ENCODE assay signal across 9 cellular contexts in the genomic region with DNA sequence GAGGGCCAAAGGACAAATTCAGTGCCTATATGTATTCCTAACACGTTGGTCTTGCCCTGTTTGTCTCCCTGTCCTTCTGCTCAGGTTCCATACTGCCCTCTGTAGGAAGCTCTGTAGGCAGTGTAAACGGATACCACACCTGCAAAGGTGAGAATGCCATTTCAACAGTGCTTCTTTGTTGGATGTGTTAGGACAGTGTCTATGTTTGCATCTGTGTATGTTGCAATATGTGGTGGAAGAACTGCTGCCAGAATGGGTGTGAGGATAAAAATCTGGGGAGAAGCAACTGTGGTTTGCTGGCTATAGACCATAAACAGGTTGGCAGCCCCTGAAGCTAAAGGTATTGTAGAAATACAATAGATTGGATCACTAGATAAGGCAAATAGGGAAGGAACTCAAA.
DNase-seq lines count a peak whose midpoint lies in the region; ATAC-seq and TF ChIP-seq lines count a peak whose summit lies in the region.
"Had no signal": no experiment of that assay in that cellular context is flagged by ENCODE, and none has a peak within 500 bp of the region (broad histone marks: within the 10 kb centered on the region; RNA-seq: fewer than 3 reads in every experiment).

No MANE protein-coding gene starts in this region.

- no peaks in the 10 kb centered on the region for H3K9me3 Mint-ChIP-seq in T-helper 2 cell treated with Interferon-gamma antibody and Interleukin-4, amounts not matched to agents 5 μg/mL and 100 μg/mL, for 36 hours

- no peak overlapping the region for H3K4me2 ChIP-seq in PC-9

- no peaks in the 10 kb centered on the region for H3K27me3 ChIP-seq in PC-9 (ENCODE audit: insufficient read depth, low read depth)

- peaks cover 43% of the 10 kb centered on the region for H3K36me3 Mint-ChIP-seq in T-helper 2 cell treated with Interferon-gamma antibody and Interleukin-4, amounts not matched to agents 5 μg/mL and 100 μg/mL, for 36 hours (ENCODE audit: low read depth)
- H3K36me3 Mint-ChIP-seq: activated naive CD8-positive, alpha-beta T cell had no signal

- no peak overlapping the region for H2AFZ ChIP-seq in PC-9

- H3K27ac ChIP-seq in C4-2B, result no peak overlapping the region
- no peak overlapping the region for H3K27ac ChIP-seq in PC-9

- intact Hi-C loops in PC-9 (cut with micrococcal nuclease; ENCODE audit: unreplicated experiment), result loop anchor here (2.0 kb wide), 1 partner anchor 32 kb away; no protein-coding TSS in a partner anchor

- H3K27ac Mint-ChIP-seq in T-helper 2 cell treated with Interferon-gamma antibody and Interleukin-4, amounts not matched to agents 5 μg/mL and 100 μg/mL, for 36 hours, result no peak overlapping the region
- H3K27ac Mint-ChIP-seq: activated naive CD8-positive, alpha-beta T cell had no signal

- no peaks in the 10 kb centered on the region for H4K20me1 ChIP-seq in PC-9 (ENCODE audit: insufficient read depth)

- no peaks in the 10 kb centered on the region for H3K9me2 ChIP-seq in PC-9 (ENCODE audit: insufficient read depth)

- H3K4me1 Mint-ChIP-seq in T-helper 2 cell treated with Interferon-gamma antibody and Interleukin-4, amounts not matched to agents 5 μg/mL and 100 μg/mL, for 36 hours (ENCODE audit: low read depth), result no peaks in the 10 kb centered on the region

- H3K36me3 ChIP-seq in PC-9 (ENCODE audit: low read depth), result no peaks in the 10 kb centered on the region

- no peaks in the 10 kb centered on the region for H3K79me2 ChIP-seq in PC-9 (ENCODE audit: low read depth)

- BruUV-seq in PC-9 (replicated peaks; lab: Mats Ljungman, UMichigan), result no TSS peak

- H3K4me3 ChIP-seq in PC-9, result no peak overlapping the region

- H3K9me3 ChIP-seq in PC-9 (ENCODE audit: insufficient read depth, low read depth), result no peaks in the 10 kb centered on the region

- CTCF ChIA-PET in PC-9 (lab: Charles Lee), result interaction anchor here (0.6 to 1.7 kb wide), 8 partner anchors 9 to 206 kb away, joined by 3 to 14 read pairs (median 6); no protein-coding TSS in a partner anchor

- H3F3A ChIP-seq in PC-9 (ENCODE audit: insufficient read depth, low read depth), result peaks cover 13% of the 10 kb centered on the region; the same call in 1 of the 2 replicates

- no peak for DNase-seq in GM20000 (ENCODE audit: low spot score)
- peak; percentile 34 to 84 for DNase-seq in PC-9
- peak; percentile 38 for DNase-seq in iPS DF 19.7 (ENCODE audit: low read depth, low spot score)
- no peak for DNase-seq in T-helper 2 cell treated with Interferon-gamma antibody and Interleukin-4, amounts not matched to agents 5 μg/mL and 100 μg/mL, for 36 hours (ENCODE audit: low spot score)
- DNase-seq in T1000 (lab: John Stamatoyannopoulos, UW), result no peak

- H3K4me1 ChIP-seq in PC-9 (replicated peaks; ENCODE audit: insufficient read depth), result peaks cover 10% of the 10 kb centered on the region; the same call in 1 of the 2 replicates

- ATAC-seq in GM21381 (IDR thresholded peaks at IDR 0.05; ENCODE audit: unreplicated experiment), result no peak
- no peak for ATAC-seq in HG03442 (IDR thresholded peaks at IDR 0.05; ENCODE audit: unreplicated experiment)

- POLR2A ChIA-PET in PC-9 (lab: Charles Lee; ENCODE audit: unreplicated experiment), result interaction anchor here (0.9 kb wide), 1 partner anchor 9 kb away, joined by 9 read pairs; no protein-coding TSS in a partner anchor

- TF ChIP-seq CTCF in C4-2B (conservative IDR thresholded peaks at IDR 0.05) (peak; percentile 89), GM20000 (IDR thresholded peaks at IDR 0.05; ENCODE audit: extremely low read depth, missing control alignments) (peak; percentile 2), PC-9 (conservative IDR thresholded peaks at IDR 0.05) (peak; percentile 68)

- no peak overlapping the region for H3K4me3 Mint-ChIP-seq in T-helper 2 cell treated with Interferon-gamma antibody and Interleukin-4, amounts not matched to agents 5 μg/mL and 100 μg/mL, for 36 hours
- H3K4me3 Mint-ChIP-seq: activated naive CD8-positive, alpha-beta T cell had no signal

- H3K27me3 Mint-ChIP-seq in T-helper 2 cell treated with Interferon-gamma antibody and Interleukin-4, amounts not matched to agents 5 μg/mL and 100 μg/mL, for 36 hours (ENCODE audit: low read depth), result no peaks in the 10 kb centered on the region
- H3K27me3 Mint-ChIP-seq: activated naive CD8-positive, alpha-beta T cell had no signal

Comparison
In these comparisons a context has a peak if more than half of its experiments do, and no peak if none do; other contexts are left out.
1. CTCF ChIP-seq: peak in every context shown above with its lines; median percentile 89 in C4-2B; 68 in PC-9; 2 in GM20000.
2. DNase-seq: peak in PC-9 (2 of 2) and iPS DF 19.7 (single experiment); none in GM20000 (single experiment), T-helper 2 cell treated with Interferon-gamma antibody and Interleukin-4, amounts not matched to agents 5 μg/mL and 100 μg/mL, for 36 hours (single experiment) and T1000 (single experiment).